13 cellular contexts compared by ENCODE assay signal in the genomic region with DNA sequence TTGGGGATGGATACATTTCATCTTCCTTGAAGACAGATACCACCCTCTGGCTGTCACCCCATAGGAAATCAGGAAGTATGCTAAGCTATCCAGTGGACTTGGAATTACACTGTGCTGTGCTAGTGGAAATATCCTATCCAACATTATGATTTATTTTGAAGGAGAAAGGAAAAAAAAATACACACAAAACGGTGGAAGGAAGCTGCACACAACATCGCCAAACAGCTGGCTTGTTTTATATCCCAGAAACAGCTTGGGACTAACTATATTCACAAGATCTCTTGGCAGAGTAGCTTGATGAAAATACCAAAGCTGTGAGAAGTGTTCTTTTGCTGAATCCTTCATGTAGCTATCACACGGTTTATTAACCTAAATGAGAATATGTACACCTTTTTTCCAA.
DNase-seq lines count a peak whose midpoint lies in the region; ATAC-seq, FAIRE-seq and TF ChIP-seq lines count a peak whose summit lies in the region.
"Had no signal": no experiment of that assay in that cellular context is flagged by ENCODE, and none has a peak within 500 bp of the region (broad histone marks: within the 10 kb centered on the region; RNA-seq: fewer than 3 reads in every experiment).

No MANE protein-coding gene starts in this region.

- intact Hi-C loops in ascending aorta (cut with DNase I) (no loop called here), pancreas (cut with DNase I) (no loop called here), Caco-2 (cut with micrococcal nuclease; ENCODE audit: unreplicated experiment) (no loop called here)

- POLR2A ChIA-PET in Caco-2 (lab: Charles Lee) = no interaction called here

- H3K9me3 Mint-ChIP-seq in Caco-2 (ENCODE audit: unreplicated experiment) = no peaks in the 10 kb centered on the region
- H3K9me3 Mint-ChIP-seq: activated CD4-positive, alpha-beta T cell treated with anti-CD3 and anti-CD28 coated beads, Interleukin-2, amount 10 ng/mL, durations not matched to agents 7 days and 5 days; CD8-positive, alpha-beta memory T cell had no signal

- no peak overlapping the region for H3K27ac Mint-ChIP-seq in Caco-2 (ENCODE audit: unreplicated experiment)
- H3K27ac Mint-ChIP-seq: activated CD4-positive, alpha-beta T cell treated with anti-CD3 and anti-CD28 coated beads, Interleukin-2, amount 10 ng/mL, durations not matched to agents 7 days and 5 days; CD8-positive, alpha-beta memory T cell had no signal

- CTCF ChIA-PET in Caco-2 (lab: Charles Lee) = no interaction called here

- DNase-seq in ascending aorta (ENCODE audit: low spot score in 2 of 2) = no peak
- DNase-seq in foreskin fibroblast = peak; percentile 12 to 42
- DNase-seq in pancreas = no peak
- DNase-seq in NCI-H146 (lab: John Stamatoyannopoulos, UW) = no peak
- no peak for DNase-seq in Caco-2
- DNase-seq in cerebellum (ENCODE audit: low spot score) = no peak
- DNase-seq: activated CD4-positive, alpha-beta T cell treated with anti-CD3 and anti-CD28 coated beads, Interleukin-2, amount 10 ng/mL, durations not matched to agents 7 days and 5 days; CD8-positive, alpha-beta memory T cell; NCI-H1436 treated with DMSO at 0.1 percent for 48 hours; stimulated activated CD4-positive, alpha-beta T cell treated with anti-CD3 and anti-CD28 coated beads, Interleukin-2, amount 100 ng/mL, for 24 hours; T-helper 2 cell had no signal

- H3K4me1 ChIP-seq in ascending aorta = peaks cover 0 to 3% of the 10 kb centered on the region in 2 donors
- no peaks in the 10 kb centered on the region for H3K4me1 ChIP-seq in pancreas
- H3K4me1 ChIP-seq in urinary bladder (ENCODE audit: insufficient read depth) = no peaks in the 10 kb centered on the region
- no peaks in the 10 kb centered on the region for H3K4me1 ChIP-seq in Caco-2

- H3K27me3 ChIP-seq in ascending aorta (no peaks in the 10 kb centered on the region), pancreas (no peaks in the 10 kb centered on the region), Caco-2 (replicated peaks; ENCODE audit: control insufficient read depth, insufficient read depth, low read length) (no peaks in the 10 kb centered on the region)

- TF ChIP-seq CTCF in ascending aorta (IDR thresholded peaks at IDR 0.05) = no peak
- no peak for TF ChIP-seq CTCF in foreskin fibroblast (IDR thresholded peaks at IDR 0.05; ENCODE audit: low read depth, low read length)
- TF ChIP-seq CTCF in pancreas (IDR thresholded peaks at IDR 0.05) = no peak
- TF ChIP-seq CTCF in Caco-2 (IDR thresholded peaks at IDR 0.05; ENCODE audit: insufficient read depth in 1 of 2, low read depth in 1 of 2, low read length in 1 of 2, severe bottlenecking in 1 of 2, unreplicated experiment in 1 of 2) = no peak

- H3K36me3 ChIP-seq in ascending aorta (no peaks in the 10 kb centered on the region), pancreas (no peaks in the 10 kb centered on the region), urinary bladder (ENCODE audit: insufficient read depth) (no peaks in the 10 kb centered on the region), Caco-2 (ENCODE audit: control insufficient read depth, insufficient read depth, low read length) (no peaks in the 10 kb centered on the region)

- ATAC-seq in pancreas = peak in 3 of 4 donors; percentile 16 to 39 (median 25)
- ATAC-seq: Panc1 had no signal

- H3K4me3 ChIP-seq in ascending aorta = no peak overlapping the region
- H3K4me3 ChIP-seq in foreskin fibroblast (ENCODE audit: low read depth in 1 of 2, low read length in 2 of 2) = no peak overlapping the region
- no peak overlapping the region for H3K4me3 ChIP-seq in pancreas
- no peak overlapping the region for H3K4me3 ChIP-seq in urinary bladder (ENCODE audit: low read depth, low read length)
- no peak overlapping the region for H3K4me3 ChIP-seq in Caco-2 (ENCODE audit: low read depth, low read length)

- no TSS peak for BruUV-seq in Caco-2 (replicated peaks; lab: Mats Ljungman, UMichigan)

- H3K9me3 ChIP-seq in ascending aorta (no peaks in the 10 kb centered on the region), pancreas (no peaks in the 10 kb centered on the region), Caco-2 (no peaks in the 10 kb centered on the region)

- H3K27me3 Mint-ChIP-seq in Caco-2 (ENCODE audit: insufficient read depth, unreplicated experiment) = no peaks in the 10 kb centered on the region
- H3K27me3 Mint-ChIP-seq: activated CD4-positive, alpha-beta T cell treated with anti-CD3 and anti-CD28 coated beads, Interleukin-2, amount 10 ng/mL, durations not matched to agents 7 days and 5 days; CD8-positive, alpha-beta memory T cell had no signal

- no peaks in the 10 kb centered on the region for H3K36me3 Mint-ChIP-seq in Caco-2 (ENCODE audit: insufficient read depth, unreplicated experiment)
- H3K36me3 Mint-ChIP-seq: CD8-positive, alpha-beta memory T cell had no signal

- H3K4me1 Mint-ChIP-seq in Caco-2 (ENCODE audit: low read depth, unreplicated experiment) = no peaks in the 10 kb centered on the region
- H3K4me1 Mint-ChIP-seq: activated CD4-positive, alpha-beta T cell treated with anti-CD3 and anti-CD28 coated beads, Interleukin-2, amount 10 ng/mL, durations not matched to agents 7 days and 5 days; CD8-positive, alpha-beta memory T cell had no signal

- H3K4me3 Mint-ChIP-seq in Caco-2 (ENCODE audit: unreplicated experiment) = no peak overlapping the region
- H3K4me3 Mint-ChIP-seq: activated CD4-positive, alpha-beta T cell treated with anti-CD3 and anti-CD28 coated beads, Interleukin-2, amount 10 ng/mL, durations not matched to agents 7 days and 5 days; CD8-positive, alpha-beta memory T cell had no signal

- no peak for FAIRE-seq in pancreas (lab: Jason Lieb, UNC)

- WGBS in pancreas, 2 donors = 41 to 51% methylated on average over 3 of the region's 3 CpGs
- WGBS in urinary bladder = 15% methylated on average over 3 of the region's 3 CpGs

- H3K27ac ChIP-seq in ascending aorta (peak overlapping the region; percentile 59 to 65), pancreas (no peak overlapping the region), urinary bladder (ENCODE audit: low read depth) (peak overlapping the region; percentile 5)

Comparison
In these comparisons a context has a peak if more than half of its experiments do, and no peak if none do; other contexts are left out.
1. DNase-seq: peak in foreskin fibroblast (2 of 2); none in ascending aorta (0 of 2), pancreas (0 of 6), NCI-H146 (single experiment), Caco-2 (0 of 2) and cerebellum (single experiment).
2. H3K27ac ChIP-seq: peak in ascending aorta (2 of 2) and urinary bladder (single experiment); none in pancreas (0 of 4).